ENCODE assay signal across 8 cellular contexts in the genomic region with DNA sequence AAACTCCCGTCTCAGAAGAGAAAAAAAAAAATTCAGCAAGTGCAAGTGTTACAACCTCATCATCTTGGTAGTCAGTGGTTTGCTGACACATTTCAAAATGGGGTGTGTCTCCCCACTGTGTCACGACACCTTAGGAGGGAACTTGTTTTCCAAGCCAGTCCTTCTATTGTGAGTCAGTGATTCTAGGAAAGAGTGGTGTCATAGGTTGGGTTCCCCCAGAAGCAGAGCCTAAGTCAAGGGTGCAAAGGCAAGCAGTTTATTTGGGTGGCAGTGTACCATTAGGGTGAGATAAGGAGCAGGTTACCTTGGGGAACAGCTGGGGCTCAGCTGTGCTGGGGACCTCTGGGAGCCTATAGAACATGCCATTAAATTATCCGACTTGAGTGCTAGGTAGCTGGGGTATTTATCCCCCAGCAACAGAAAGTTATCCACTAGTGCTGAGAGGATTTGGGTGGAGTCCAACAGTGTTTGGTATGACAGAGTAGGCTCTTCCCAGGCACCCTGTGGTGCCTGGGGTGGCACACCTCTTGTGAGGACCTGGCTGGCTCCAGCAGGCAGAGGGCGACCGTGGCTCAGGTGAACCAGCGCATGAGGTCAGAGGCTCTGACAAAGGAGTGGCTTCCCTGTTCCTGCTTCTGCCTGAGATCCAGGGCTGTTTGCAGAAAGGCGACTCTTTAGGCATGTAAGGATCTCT. TPM values are rescaled to one million over a fixed set of nuclear protein-coding genes. Genes with fewer than 3 reads are reported as not detected.
DNase-seq lines count a peak whose midpoint lies in the region; ATAC-seq and TF ChIP-seq lines count a peak whose summit lies in the region.

No MANE protein-coding gene starts in this region.

- H3K4me1 ChIP-seq in mucosa of descending colon (ENCODE audit: low read depth) (peaks cover 57% of the 10 kb centered on the region), uterus (no peaks in the 10 kb centered on the region)

- H3K9me3 ChIP-seq in mucosa of descending colon (no peaks in the 10 kb centered on the region), uterus (no peaks in the 10 kb centered on the region)

- CTCF ChIA-PET in activated CD8-positive, alpha-beta T cell treated with anti-CD3 and anti-CD28 coated beads, Interleukin-2, amount 10 ng/mL, durations not matched to agents 7 days and 5 days (lab: Charles Lee), result no interaction called here

- H3K27ac Mint-ChIP-seq in activated CD8-positive, alpha-beta T cell treated with anti-CD3 and anti-CD28 coated beads, Interleukin-2, amount 10 ng/mL, durations not matched to agents 7 days and 5 days, result peak overlapping the region; percentile 67
- H3K27ac Mint-ChIP-seq in CD14-positive monocyte, result peak overlapping the region in 1 of 7 donors; percentile 59

- DNase-seq in CD1c-positive myeloid dendritic cell (ENCODE audit: extremely low spot score) (peak; percentile 10), LNCaP clone FGC (ENCODE audit: low read depth) (peak; percentile 78), mucosa of descending colon (peak; percentile 86 to 89 (median 89)), uterus (no peak), SHP77 treated with DMSO at 0.1 percent for 48 hours (lab: John Stamatoyannopoulos, UW) (no peak), CD14-positive monocyte (ENCODE audit: low spot score) (no peak)
- DNase-seq in activated CD8-positive, alpha-beta T cell treated with anti-CD3 and anti-CD28 coated beads, Interleukin-2, amount 10 ng/mL, durations not matched to agents 7 days and 5 days, result peak; percentile 64

- peak; percentile 85 for ATAC-seq in activated CD8-positive, alpha-beta T cell treated with anti-CD3 and anti-CD28 coated beads, Interleukin-2, amount 10 ng/mL, durations not matched to agents 7 days and 5 days
- ATAC-seq in mucosa of descending colon (peak; percentile 82), GM18861 (IDR thresholded peaks at IDR 0.05; ENCODE audit: unreplicated experiment) (no peak)

- no peaks in the 10 kb centered on the region for H3K36me3 ChIP-seq in mucosa of descending colon (ENCODE audit: low read depth)
- no peaks in the 10 kb centered on the region for H3K36me3 ChIP-seq in uterus

- no peak overlapping the region for H3K4me3 ChIP-seq in LNCaP clone FGC (ENCODE audit: low read depth, low read length)
- no peak overlapping the region for H3K4me3 ChIP-seq in mucosa of descending colon
- H3K4me3 ChIP-seq in uterus, result no peak overlapping the region

- H3K27me3 Mint-ChIP-seq in activated CD8-positive, alpha-beta T cell treated with anti-CD3 and anti-CD28 coated beads, Interleukin-2, amount 10 ng/mL, durations not matched to agents 7 days and 5 days (ENCODE audit: low read depth), result peaks cover 13% of the 10 kb centered on the region
- H3K27me3 Mint-ChIP-seq in CD14-positive monocyte (ENCODE audit: low read depth in 3 of 3), result peaks cover 1 to 6% (median 3%) of the 10 kb centered on the region in 3 donors

- no peak overlapping the region for H3K4me3 Mint-ChIP-seq in activated CD8-positive, alpha-beta T cell treated with anti-CD3 and anti-CD28 coated beads, Interleukin-2, amount 10 ng/mL, durations not matched to agents 7 days and 5 days
- no peak overlapping the region for H3K4me3 Mint-ChIP-seq in CD14-positive monocyte

- no peaks in the 10 kb centered on the region for H3K27me3 ChIP-seq in uterus

- H3K9me3 Mint-ChIP-seq in activated CD8-positive, alpha-beta T cell treated with anti-CD3 and anti-CD28 coated beads, Interleukin-2, amount 10 ng/mL, durations not matched to agents 7 days and 5 days (ENCODE audit: insufficient read depth), result no peaks in the 10 kb centered on the region
- no peaks in the 10 kb centered on the region for H3K9me3 Mint-ChIP-seq in CD14-positive monocyte

- H3K36me3 Mint-ChIP-seq in activated CD8-positive, alpha-beta T cell treated with anti-CD3 and anti-CD28 coated beads, Interleukin-2, amount 10 ng/mL, durations not matched to agents 7 days and 5 days (ENCODE audit: low read depth), result no peaks in the 10 kb centered on the region
- H3K36me3 Mint-ChIP-seq in CD14-positive monocyte, result no peaks in the 10 kb centered on the region

- H3K27ac ChIP-seq in uterus, result no peak overlapping the region

- peak; percentile 61 for TF ChIP-seq CTCF in LNCaP clone FGC (IDR thresholded peaks at IDR 0.05; ENCODE audit: control insufficient read depth, extremely low read depth, insufficient read depth)
- TF ChIP-seq CTCF in mucosa of descending colon (IDR thresholded peaks at IDR 0.05), result peak; percentile 29
- TF ChIP-seq CTCF in uterus (IDR thresholded peaks at IDR 0.05), result no peak
- TF ChIP-seq CTCF in CD14-positive monocyte (IDR thresholded peaks at IDR 0.05), result no peak

- no peak for TF ChIP-seq POLR2A in uterus (IDR thresholded peaks at IDR 0.05)

- POLR2A ChIA-PET in activated CD8-positive, alpha-beta T cell treated with anti-CD3 and anti-CD28 coated beads, Interleukin-2, amount 10 ng/mL, durations not matched to agents 7 days and 5 days (lab: Charles Lee), result no interaction called here

- H3K4me1 Mint-ChIP-seq in activated CD8-positive, alpha-beta T cell treated with anti-CD3 and anti-CD28 coated beads, Interleukin-2, amount 10 ng/mL, durations not matched to agents 7 days and 5 days (ENCODE audit: low read depth), result peaks cover 31% of the 10 kb centered on the region
- no peaks in the 10 kb centered on the region for H3K4me1 Mint-ChIP-seq in CD14-positive monocyte

- intact Hi-C loops in mucosa of descending colon (cut with DNase I, micrococcal nuclease), result no loop called here
- intact Hi-C loops in uterus (cut with DNase I; ENCODE audit: low total_unique reads), result no loop called here
- intact Hi-C loops in CD14-positive monocyte (cut with micrococcal nuclease), result no loop called here

RNA-seq across cellular contexts. Expression of a gene that starts 41.7 kb away (rescaled TPM):
- 1 to 10 TPM; 5.1 to 5.5 TPM for total RNA-seq in activated CD8-positive, alpha-beta T cell treated with anti-CD3 and anti-CD28 coated beads, Interleukin-2, amount 10 ng/mL, durations not matched to agents 7 days and 5 days
- total RNA-seq in mucosa of descending colon, result 100 to 1,000 TPM in 1 of 3 donors, 10 to 100 TPM in 2; 71.3 to 131 (median 88.9) TPM
- total RNA-seq in uterus, result 10 to 100 TPM in 2 of 4 donors, 1 to 10 TPM in 2; 7.6 to 26.1 (median 16.7) TPM
- polyA plus RNA-seq in CD14-positive monocyte, result not detected

RNA-seq across cellular contexts. Expression of a gene that starts 47.7 kb away (rescaled TPM):
- total RNA-seq in activated CD8-positive, alpha-beta T cell treated with anti-CD3 and anti-CD28 coated beads, Interleukin-2, amount 10 ng/mL, durations not matched to agents 7 days and 5 days, result not detected
- total RNA-seq in mucosa of descending colon, result under 1 TPM in 1 of 3 donors, not detected in 2; 0.34 TPM
- 1 to 10 TPM in 1 of 4 donors, not detected in 3; 1.0 TPM for total RNA-seq in uterus
- not detected for polyA plus RNA-seq in CD14-positive monocyte

Comparison
In these comparisons a context has a peak if more than half of its experiments do, and no peak if none do; other contexts are left out.
1. DNase-seq: peak in CD1c-positive myeloid dendritic cell (single experiment), LNCaP clone FGC (single experiment), activated CD8-positive, alpha-beta T cell treated with anti-CD3 and anti-CD28 coated beads, Interleukin-2, amount 10 ng/mL, durations not matched to agents 7 days and 5 days (single experiment) and mucosa of descending colon (3 of 3); none in uterus (0 of 2), SHP77 treated with DMSO at 0.1 percent for 48 hours (single experiment) and CD14-positive monocyte (single experiment).
2. CTCF ChIP-seq: peak in LNCaP clone FGC (single experiment) and mucosa of descending colon (single experiment); none in uterus (0 of 4) and CD14-positive monocyte (single experiment).